Comparison of ENCODE assay signal across 1 cellular context in genomic region chr13:51221674-51222509, GRCh38.
TF ChIP-seq lines count a peak whose summit lies in the region.

TSS of gene FAM124A (plus strand) at chr13:51222398. CDS start at chr13:51222502, 104 bp downstream.

TF ChIP-seq in GM12878, 131 proteins besides CTCF, POLR2A, EP300 and RAD21 (continued from another document):
- TF ChIP-seq PML (IDR thresholded peaks at IDR 0.05; ENCODE audit: low read length) (no peak), ELK1 (IDR thresholded peaks at IDR 0.05; ENCODE audit: low read depth, low read length) (no peak), POU2F2 (IDR thresholded peaks at IDR 0.05; ENCODE audit: borderline replicate concordance, low read depth, low read length) (no peak), PAX5 (IDR thresholded peaks at IDR 0.05; ENCODE audit: borderline replicate concordance, low read depth, low read length) (peak; percentile 71; the same call in 1 of the 2 replicates), NR2C2 (IDR thresholded peaks at IDR 0.05; ENCODE audit: borderline replicate concordance, control insufficient read depth, insufficient read length, low read depth) (no peak), ZNF384 (IDR thresholded peaks at IDR 0.05; ENCODE audit: borderline replicate concordance, low read depth, low read length) (no peak), LARP7 (IDR thresholded peaks at IDR 0.05) (0 out of 2 replicates have a peak, but pooled peaks have one; percentile 32), IKZF2 (IDR thresholded peaks at IDR 0.05) (no peak), BHLHE40 (IDR thresholded peaks at IDR 0.05; ENCODE audit: borderline replicate concordance in 1 of 2, low read depth in 2 of 2, low read length in 1 of 2) (peak; percentile 37 to 80; a peak in 3 of 4 replicates), IRF4 (IDR thresholded peaks at IDR 0.05; ENCODE audit: low read depth, low read length) (no peak), MYB (IDR thresholded peaks at IDR 0.05; ENCODE audit: borderline replicate concordance, low read depth, low read length) (no peak), E4F1 (IDR thresholded peaks at IDR 0.05; ENCODE audit: borderline replicate concordance, partially characterized antibody) (no peak), USF1 (IDR thresholded peaks at IDR 0.05; ENCODE audit: borderline replicate concordance, extremely low read length, insufficient read depth, low read depth, low read length) (no peak), KLF5 (IDR thresholded peaks at IDR 0.05; ENCODE audit: partially characterized antibody) (no peak), STAT3 (IDR thresholded peaks at IDR 0.05; ENCODE audit: low read depth, low read length) (no peak), CHD1 (IDR thresholded peaks at IDR 0.05; ENCODE audit: low read depth, low read length) (no peak), ESRRA (IDR thresholded peaks at IDR 0.05; ENCODE audit: low read length) (no peak)
- TF ChIP-seq, protein P1, sequence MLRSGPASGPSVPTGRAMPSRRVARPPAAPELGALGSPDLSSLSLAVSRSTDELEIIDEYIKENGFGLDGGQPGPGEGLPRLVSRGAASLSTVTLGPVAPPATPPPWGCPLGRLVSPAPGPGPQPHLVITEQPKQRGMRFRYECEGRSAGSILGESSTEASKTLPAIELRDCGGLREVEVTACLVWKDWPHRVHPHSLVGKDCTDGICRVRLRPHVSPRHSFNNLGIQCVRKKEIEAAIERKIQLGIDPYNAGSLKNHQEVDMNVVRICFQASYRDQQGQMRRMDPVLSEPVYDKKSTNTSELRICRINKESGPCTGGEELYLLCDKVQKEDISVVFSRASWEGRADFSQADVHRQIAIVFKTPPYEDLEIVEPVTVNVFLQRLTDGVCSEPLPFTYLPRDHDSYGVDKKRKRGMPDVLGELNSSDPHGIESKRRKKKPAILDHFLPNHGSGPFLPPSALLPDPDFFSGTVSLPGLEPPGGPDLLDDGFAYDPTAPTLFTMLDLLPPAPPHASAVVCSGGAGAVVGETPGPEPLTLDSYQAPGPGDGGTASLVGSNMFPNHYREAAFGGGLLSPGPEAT (IDR thresholded peaks at IDR 0.05; ENCODE audit: low read depth): no peak
TF ChIP-seq in GM12878: peak in this region for 3.
